ENCODE assay signal across 19 cellular contexts in genomic region chr16:2235234-2235651, GRCh38. TPM values are rescaled to one million over a fixed set of nuclear protein-coding genes. Genes with fewer than 3 reads are reported as not detected.
DNase-seq lines count a peak whose midpoint lies in the region; ATAC-seq and TF ChIP-seq lines count a peak whose summit lies in the region.
"Had no signal": no experiment of that assay in that cellular context is flagged by ENCODE, and none has a peak within 500 bp of the region (broad histone marks: within the 10 kb centered on the region; RNA-seq: fewer than 3 reads in every experiment).

No MANE protein-coding gene starts in this region.

- intact Hi-C loops in Caco-2 (cut with micrococcal nuclease; ENCODE audit: unreplicated experiment) = no loop called here

- H2AFZ ChIP-seq in SK-N-SH (ENCODE audit: low read depth) (no peak overlapping the region), neural progenitor cell (replicated peaks) (no peak overlapping the region)
- H2AFZ ChIP-seq: GM23338, PC-9 had no signal

- H3F3A ChIP-seq in SK-N-SH (replicated peaks; ENCODE audit: insufficient read depth) = peaks cover 6% of the 10 kb centered on the region
- peaks cover 41% of the 10 kb centered on the region for H3F3A ChIP-seq in neural progenitor cell (ENCODE audit: low read depth)

- DNase-seq in SK-N-SH = peak; percentile 22
- no peak for DNase-seq in Caco-2
- no peak for DNase-seq in WTC11 (ENCODE audit: low spot score)
- DNase-seq in neural progenitor cell (ENCODE audit: low spot score) = no peak
- no peak for DNase-seq in GDM1 (lab: John Stamatoyannopoulos, UW)
- DNase-seq: 8988T, Kasumi-1, MV-4-11, NCI-H1105, NCI-H1436 treated with DMSO at 0.1 percent for 48 hours, NCI-H446, PC-9 had no signal

- no peak overlapping the region for H3K4me3 ChIP-seq in SK-N-SH (ENCODE audit: low read depth in 2 of 2, low read length in 1 of 2)
- H3K4me3 ChIP-seq in Caco-2 (ENCODE audit: low read depth, low read length) = no peak overlapping the region
- H3K4me3 ChIP-seq in neural progenitor cell = no peak overlapping the region
- H3K4me3 ChIP-seq: GM23338, HAP-1, PC-9, SJSA1 had no signal

- H3K9ac ChIP-seq in SK-N-SH (no peak overlapping the region), neural progenitor cell (no peak overlapping the region)

- BruUV-seq in Caco-2 (replicated peaks; lab: Mats Ljungman, UMichigan) = TSS peak; percentile 27

- peaks cover 0 to 3% of the 10 kb centered on the region in 2 experiments; a peak in 1 of 4 replicates for H3K4me1 ChIP-seq in SK-N-SH (ENCODE audit: control insufficient read depth in 1 of 2, insufficient read depth in 2 of 2, low read depth in 1 of 2, low read length in 1 of 2)
- peaks cover 8% of the 10 kb centered on the region; the same call in 1 of the 2 replicates for H3K4me1 ChIP-seq in Caco-2
- peaks cover 26% of the 10 kb centered on the region for H3K4me1 ChIP-seq in neural progenitor cell
- H3K4me1 ChIP-seq: HAP-1, SJSA1 had no signal

- H3K9me2 ChIP-seq in SK-N-SH = no peaks in the 10 kb centered on the region

- 94% methylated on average over 28 of the region's 28 CpGs for WGBS in SK-N-SH (ENCODE audit: low lambda C conversion rate)

- CTCF ChIA-PET in SK-N-SH (lab: Yijun Ruan, JAX) = interaction anchor here (0.6 kb wide), 1 partner anchor 16 kb away, joined by 3 read pairs; the partner anchor contains the start of gene ECI1
- CTCF ChIA-PET in Caco-2 (lab: Charles Lee) = no interaction called here
- CTCF ChIA-PET in WTC11 (lab: Charles Lee) = interaction anchor here (4.5 kb wide), 1 partner anchor 40 kb away, joined by 51 read pairs; the partner anchor contains the start of gene CASKIN1

- H3K36me3 Mint-ChIP-seq in Caco-2 (ENCODE audit: insufficient read depth, unreplicated experiment) = peaks cover 49% of the 10 kb centered on the region
- no peaks in the 10 kb centered on the region for H3K36me3 Mint-ChIP-seq in WTC11
- peaks cover 4% of the 10 kb centered on the region for H3K36me3 Mint-ChIP-seq in neural progenitor cell

- no peaks in the 10 kb centered on the region for H4K20me1 ChIP-seq in SK-N-SH (ENCODE audit: insufficient read depth)
- peaks cover 49% of the 10 kb centered on the region for H4K20me1 ChIP-seq in neural progenitor cell (ENCODE audit: low read depth)

- TF ChIP-seq EP300 in SK-N-SH (IDR thresholded peaks at IDR 0.05; ENCODE audit: borderline replicate concordance in 1 of 2, low read depth in 1 of 2, low read length in 1 of 2) = no peak

- H3K9me3 Mint-ChIP-seq in Caco-2 (ENCODE audit: unreplicated experiment) (no peaks in the 10 kb centered on the region), WTC11 (no peaks in the 10 kb centered on the region), neural progenitor cell (no peaks in the 10 kb centered on the region)
- H3K9me3 Mint-ChIP-seq: GM23338 had no signal

- H3K4me1 Mint-ChIP-seq in Caco-2 (ENCODE audit: low read depth, unreplicated experiment) (no peaks in the 10 kb centered on the region), WTC11 (no peaks in the 10 kb centered on the region), neural progenitor cell (no peaks in the 10 kb centered on the region)
- H3K4me1 Mint-ChIP-seq: GM23338 had no signal

- H3K36me3 ChIP-seq in SK-N-SH (replicated peaks in 1 of 2; ENCODE audit: control insufficient read depth in 1 of 2, insufficient read depth in 2 of 2, low read length in 1 of 2) (peaks cover 0 to 53% of the 10 kb centered on the region in 2 experiments), Caco-2 (ENCODE audit: control insufficient read depth, insufficient read depth, low read length) (no peaks in the 10 kb centered on the region), neural progenitor cell (no peaks in the 10 kb centered on the region)

- H3K27me3 ChIP-seq in SK-N-SH (ENCODE audit: insufficient read depth) (no peaks in the 10 kb centered on the region), Caco-2 (replicated peaks; ENCODE audit: control insufficient read depth, insufficient read depth, low read length) (no peaks in the 10 kb centered on the region), neural progenitor cell (peaks cover 31% of the 10 kb centered on the region)
- H3K27me3 ChIP-seq: SJSA1 had no signal

- H3K27ac Mint-ChIP-seq in Caco-2 (ENCODE audit: unreplicated experiment) (no peak overlapping the region), WTC11 (no peak overlapping the region), neural progenitor cell (no peak overlapping the region)
- H3K27ac Mint-ChIP-seq: GM23338 had no signal

- H3K79me2 ChIP-seq in SK-N-SH (ENCODE audit: insufficient read depth) (no peaks in the 10 kb centered on the region), neural progenitor cell (ENCODE audit: low read depth) (no peaks in the 10 kb centered on the region)

- TF ChIP-seq CTCF in SK-N-SH (IDR thresholded peaks at IDR 0.05) (no peak), Caco-2 (IDR thresholded peaks at IDR 0.05; ENCODE audit: insufficient read depth in 1 of 2, low read depth in 1 of 2, low read length in 1 of 2, severe bottlenecking in 1 of 2, unreplicated experiment in 1 of 2) (no peak), WTC11 (IDR thresholded peaks at IDR 0.05) (no peak), neural progenitor cell (IDR thresholded peaks at IDR 0.05) (no peak)

- POLR2A ChIA-PET in SK-N-SH (lab: Yijun Ruan, JAX) = interaction anchor here (0.5 kb wide), 1 partner anchor 16 kb away, joined by 3 read pairs; no protein-coding TSS in a partner anchor
- POLR2A ChIA-PET in Caco-2 (lab: Charles Lee) = interaction anchor here (0.6 kb wide), 1 partner anchor 233 kb away, joined by 9 read pairs; no protein-coding TSS in a partner anchor
- POLR2A ChIA-PET in WTC11 (lab: Charles Lee) = interaction anchor here (2.5 to 4.1 kb wide), 2 partner anchors 17 to 21 kb away, joined by 8 to 28 read pairs; partner anchors contain the start of genes ECI1 and PGP

- ATAC-seq in SK-N-SH treated with all-trans-retinoic acid at 6 μM for 48 hours = no peak
- no peak for ATAC-seq in WTC11
- ATAC-seq in GM18502 (IDR thresholded peaks at IDR 0.05; ENCODE audit: poor library complexity, unreplicated experiment) = no peak
- no peak for ATAC-seq in HG02623 (IDR thresholded peaks at IDR 0.05; ENCODE audit: unreplicated experiment)
- ATAC-seq: Right ventricle myocardium inferior had no signal

- no peak overlapping the region for H3K4me2 ChIP-seq in SK-N-SH
- no peak overlapping the region for H3K4me2 ChIP-seq in neural progenitor cell
- H3K4me2 ChIP-seq: PC-9 had no signal

- no peak for TF ChIP-seq RAD21 in SK-N-SH (IDR thresholded peaks at IDR 0.05; ENCODE audit: low read length)

- H3K4me3 Mint-ChIP-seq in Caco-2 (ENCODE audit: unreplicated experiment) (no peak overlapping the region), WTC11 (no peak overlapping the region), neural progenitor cell (peak overlapping the region; percentile 55)
- H3K4me3 Mint-ChIP-seq: GM23338 had no signal

- H3K27ac ChIP-seq in SK-N-SH (ENCODE audit: low read depth in 2 of 2, low read length in 1 of 2) (no peak overlapping the region), neural progenitor cell (no peak overlapping the region)
- H3K27ac ChIP-seq: PC-9, SJSA1 had no signal

- H3K9me3 ChIP-seq in SK-N-SH = no peaks in the 10 kb centered on the region
- H3K9me3 ChIP-seq in Caco-2 = no peaks in the 10 kb centered on the region
- no peaks in the 10 kb centered on the region for H3K9me3 ChIP-seq in neural progenitor cell (ENCODE audit: low read depth)
- H3K9me3 ChIP-seq: HAP-1, SJSA1 had no signal

- H3K27me3 Mint-ChIP-seq in Caco-2 (ENCODE audit: insufficient read depth, unreplicated experiment) (no peaks in the 10 kb centered on the region), WTC11 (ENCODE audit: low read depth) (peaks cover 16% of the 10 kb centered on the region), neural progenitor cell (ENCODE audit: insufficient read depth, low read depth) (peaks cover 7% of the 10 kb centered on the region)

TF ChIP-seq in SK-N-SH, 30 proteins besides CTCF, POLR2A, EP300 and RAD21:
- TF ChIP-seq RXRA (IDR thresholded peaks at IDR 0.05; ENCODE audit: borderline replicate concordance, low read depth) (no peak), SIN3A (IDR thresholded peaks at IDR 0.05; ENCODE audit: borderline replicate concordance, low read depth, low read length) (no peak)

TF ChIP-seq in SK-N-SH treated with all-trans-retinoic acid at 6 μM for 48 hours, 23 proteins besides CTCF, POLR2A, EP300 and RAD21 (continues in another document):
- TF ChIP-seq ZC3H10 (CRISPR knock-in tag; IDR thresholded peaks at IDR 0.05) (no peak), RARB (CRISPR knock-in tag; IDR thresholded peaks at IDR 0.05) (no peak), ZNF70 (CRISPR knock-in tag; IDR thresholded peaks at IDR 0.05) (no peak)

TF ChIP-seq in WTC11, 78 proteins besides CTCF, POLR2A, EP300 and RAD21 (continues in another document):
- no peak for TF ChIP-seq SMAD3 (CRISPR knock-in tag; IDR thresholded peaks at IDR 0.05; ENCODE audit: borderline replicate concordance)

RNA-seq across cellular contexts. Expression of gene DNASE1L2, which starts 1.0 kb away (rescaled TPM):
- polyA plus RNA-seq in SK-N-SH (2012; rRNA removed) = 2.4 and 2.5 TPM in 2 replicates
- 0.31 and 0.63 TPM in 2 replicates for polyA plus RNA-seq in SK-N-SH (2012; cell fraction: cytosol; rRNA removed)
- polyA plus RNA-seq in SK-N-SH (2012; cell fraction: nucleus; rRNA removed) = 15.1 and 20.3 TPM in 2 replicates
- total RNA-seq in Caco-2 (2022) = 0.27 and 1.00 TPM in 2 replicates
- 0.66 to 1.1 TPM (median 1.0 TPM) in 3 replicates for total RNA-seq in WTC11 (2021)
- total RNA-seq in neural progenitor cell (ENCODE audit: low replicate concordance) = 0.21 and 1.6 TPM in 2 replicates
- total RNA-seq: GM23338 had no signal

RNA-seq across cellular contexts. Expression of gene E4F1, which starts 11.9 kb away (rescaled TPM):
- 33.0 and 34.0 TPM in 2 replicates for polyA plus RNA-seq in SK-N-SH (2012; rRNA removed)
- 6.1 and 11.4 TPM in 2 replicates for polyA plus RNA-seq in SK-N-SH (2012; cell fraction: cytosol; rRNA removed)
- polyA plus RNA-seq in SK-N-SH (2012; cell fraction: nucleus; rRNA removed) = 185 and 366 TPM in 2 replicates
- total RNA-seq in Caco-2 (2022) (29.5 and 30.1 TPM in 2 replicates), WTC11 (2021) (27.2 to 34.4 TPM (median 27.8 TPM) in 3 replicates), neural progenitor cell (ENCODE audit: low replicate concordance) (7.4 and 37.7 TPM in 2 replicates)

RNA-seq across cellular contexts. Expression of gene ECI1, which starts 16.1 kb away (rescaled TPM):
- 53.3 and 61.8 TPM in 2 replicates for polyA plus RNA-seq in SK-N-SH (2012; rRNA removed)
- 25.8 and 38.7 TPM in 2 replicates for polyA plus RNA-seq in SK-N-SH (2012; cell fraction: cytosol; rRNA removed)
- 72.9 and 107 TPM in 2 replicates for polyA plus RNA-seq in SK-N-SH (2012; cell fraction: nucleus; rRNA removed)
- 135 and 157 TPM in 2 replicates for total RNA-seq in Caco-2 (2022)
- 100 to 110 TPM (median 106 TPM) in 3 replicates for total RNA-seq in WTC11 (2021)
- total RNA-seq in neural progenitor cell (ENCODE audit: low replicate concordance) = 39.7 and 85.6 TPM in 2 replicates

RNA-seq across cellular contexts. Expression of gene PGP, which starts 20.6 kb away (rescaled TPM):
- 10.3 and 10.8 TPM in 2 replicates for polyA plus RNA-seq in SK-N-SH (2012; rRNA removed)
- 5.1 and 7.0 TPM in 2 replicates for polyA plus RNA-seq in SK-N-SH (2012; cell fraction: cytosol; rRNA removed)
- 33.0 and 37.2 TPM in 2 replicates for polyA plus RNA-seq in SK-N-SH (2012; cell fraction: nucleus; rRNA removed)
- 31.1 and 36.2 TPM in 2 replicates for total RNA-seq in Caco-2 (2022)
- total RNA-seq in WTC11 (2021) = 38.4 to 40.1 TPM (median 39.5 TPM) in 3 replicates
- total RNA-seq in neural progenitor cell (ENCODE audit: low replicate concordance) = 13.3 and 42.9 TPM in 2 replicates

RNA-seq across cellular contexts. Expression of gene BRICD5, which starts 24.6 kb away (rescaled TPM):
- 2.3 and 3.4 TPM in 2 replicates for polyA plus RNA-seq in SK-N-SH (2012; rRNA removed)
- 0.37 and 0.62 TPM in 2 replicates for polyA plus RNA-seq in SK-N-SH (2012; cell fraction: cytosol; rRNA removed)
- polyA plus RNA-seq in SK-N-SH (2012; cell fraction: nucleus; rRNA removed) = 32.1 and 43.9 TPM in 2 replicates
- total RNA-seq in Caco-2 (2022) (5.4 and 10.0 TPM in 2 replicates), WTC11 (2021) (12.5 to 15.2 TPM (median 13.6 TPM) in 3 replicates), neural progenitor cell (ENCODE audit: low replicate concordance) (5.2 and 14.5 TPM in 2 replicates)
